ENCODE assay signal across 7 cellular contexts in the genomic region with DNA sequence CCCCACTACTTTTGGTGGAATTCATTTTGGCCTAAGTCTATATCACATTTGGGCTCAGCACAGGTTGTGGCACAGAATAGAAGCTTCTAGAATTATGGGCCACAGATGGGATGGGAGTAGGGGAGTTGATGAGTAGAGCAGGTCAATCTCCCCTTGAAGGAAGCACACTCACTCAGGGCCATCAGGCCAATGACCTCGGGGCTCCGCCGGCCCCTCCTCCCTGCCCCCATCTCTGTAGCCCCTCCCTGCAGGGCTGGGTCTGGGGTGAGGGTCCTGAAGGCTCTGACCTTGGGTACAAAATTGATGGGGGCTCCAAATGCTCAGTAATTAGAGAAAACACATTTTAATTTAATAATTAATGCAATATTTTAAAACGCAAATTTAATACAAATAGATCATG. TPM values are rescaled to one million over a fixed set of nuclear protein-coding genes. Genes with fewer than 3 reads are reported as not detected.
"Had no signal": no experiment of that assay in that cellular context is flagged by ENCODE, and none has a peak within 500 bp of the region (broad histone marks: within the 10 kb centered on the region; RNA-seq: fewer than 3 reads in every experiment).

No MANE protein-coding gene starts in this region.

RNA-seq across cellular contexts. Expression of a gene that starts 3.3 kb away (rescaled TPM):
- total RNA-seq: hepatocyte, lung microvascular endothelial cell, mammary epithelial cell, mesothelial cell of epicardium, mucosa of gallbladder, myocyte had no signal
- polyA plus RNA-seq: hepatocyte, immature natural killer cell, mammary epithelial cell had no signal
